In genomic region chr15:90647326-90647725, GRCh38 we compare ENCODE assay signal across 11 cellular contexts.
DNase-seq lines count a peak whose midpoint lies in the region; ATAC-seq, FAIRE-seq and TF ChIP-seq lines count a peak whose summit lies in the region.
"Had no signal": no experiment of that assay in that cellular context is flagged by ENCODE, and none has a peak within 500 bp of the region (broad histone marks: within the 10 kb centered on the region; RNA-seq: fewer than 3 reads in every experiment).

No MANE protein-coding gene starts in this region.

- no peak for TF ChIP-seq CTCF in HCT116 (IDR thresholded peaks at IDR 0.05 in 2 of 3, conservative IDR thresholded peaks at IDR 0.05 in 1 of 3; ENCODE audit: borderline replicate concordance in 1 of 3, insufficient read depth in 1 of 3, low read depth in 2 of 3, low read length in 2 of 3)
- no peak for TF ChIP-seq CTCF in VCaP (conservative IDR thresholded peaks at IDR 0.05)
- TF ChIP-seq CTCF in kidney (IDR thresholded peaks at IDR 0.05; ENCODE audit: borderline replicate concordance, extremely low read depth, insufficient read depth), result no peak

- BruUV-seq in HCT116 (replicated peaks; lab: Mats Ljungman, UMichigan), result no TSS peak

- no peaks in the 10 kb centered on the region for H3K9me3 ChIP-seq in HCT116 (ENCODE audit: control insufficient read depth in 1 of 2, insufficient read depth in 1 of 2, low read depth in 1 of 2, low read length in 2 of 2)
- H3K9me3 ChIP-seq in kidney (ENCODE audit: control insufficient read depth in 1 of 2, low read length in 2 of 2), result no peaks in the 10 kb centered on the region

- H3K27ac ChIP-seq in HCT116 (ENCODE audit: low read depth, low read length) (no peak overlapping the region), VCaP (peak overlapping the region; percentile 51; the same call in 1 of the 2 replicates), kidney (ENCODE audit: low read depth in 2 of 2, low read length in 2 of 2) (no peak overlapping the region)

- RAD21 ChIA-PET in HCT116 (lab: Charles Lee; ENCODE audit: low non-redundant PET in 1 of 2, low total read pairs in 2 of 2, uncharacterized antibody in 2 of 2, unreplicated experiment in 2 of 2), result interaction anchor here (0.7 to 1.1 kb wide), 3 partner anchors 239 to 327 kb away, joined by 4 to 8 read pairs (median 6); no protein-coding TSS in a partner anchor

- TF ChIP-seq POLR2A in HCT116 (IDR thresholded peaks at IDR 0.05; ENCODE audit: borderline replicate concordance, extremely low read depth, insufficient read depth, insufficient read length), result no peak

- no peak for ATAC-seq in activated CD8-positive, alpha-beta memory T cell treated with anti-CD3 and anti-CD28 coated beads, Interleukin-2, amount 10 ng/mL, durations not matched to agents 7 days and 5 days
- ATAC-seq in HCT116 (no peak), HG03135 (IDR thresholded peaks at IDR 0.05; ENCODE audit: unreplicated experiment) (no peak), HG03460 (IDR thresholded peaks at IDR 0.05; ENCODE audit: unreplicated experiment) (no peak)

- H2AFZ ChIP-seq in HCT116 (ENCODE audit: low read depth, low read length, poor library complexity, severe bottlenecking), result no peak overlapping the region

- no peak for FAIRE-seq in kidney (lab: Jason Lieb, UNC)
- FAIRE-seq: H1 had no signal

- H3K27me3 ChIP-seq in HCT116 (ENCODE audit: insufficient read depth, low read length), result no peaks in the 10 kb centered on the region

- H3K4me2 ChIP-seq in HCT116 (ENCODE audit: low read length), result peak overlapping the region; percentile 14; the same call in 1 of the 2 replicates

- intact Hi-C loops in HCT116 (cut with micrococcal nuclease) (loop anchor here (5.0 kb wide), 1 partner anchor 225 kb away; no protein-coding TSS in a partner anchor), kidney (cut with DNase I) (no loop called here)

- H3K9ac ChIP-seq in HCT116 (ENCODE audit: low read length), result no peak overlapping the region
- H3K9ac ChIP-seq in kidney (ENCODE audit: low read length in 2 of 2), result no peak overlapping the region

- CTCF ChIA-PET in activated CD8-positive, alpha-beta memory T cell treated with anti-CD3 and anti-CD28 coated beads, Interleukin-2, amount 10 ng/mL, durations not matched to agents 7 days and 5 days (lab: Charles Lee), result interaction anchor here (0.5 to 3.1 kb wide), 28 partner anchors 9 to 327 kb away, joined by 3 to 36 read pairs (median 5); partner anchors contain the start of genes BLM, FES, FURIN and HDDC3
- CTCF ChIA-PET in HCT116 (lab: Charles Lee), result interaction anchor here (0.6 to 2.0 kb wide), 13 partner anchors 8 to 354 kb away, joined by 3 to 26 read pairs (median 7); partner anchors contain the start of genes HDDC3 and UNC45A

- H3K79me2 ChIP-seq in HCT116 (ENCODE audit: insufficient read depth, low read length), result no peaks in the 10 kb centered on the region

- H3K4me3 ChIP-seq in HCT116 (replicated peaks in 1 of 2; ENCODE audit: low read depth in 1 of 2, low read length in 2 of 2) (no peak overlapping the region), kidney (ENCODE audit: low read length in 2 of 2) (no peak overlapping the region)

- POLR2A ChIA-PET in HCT116 (lab: Charles Lee), result interaction anchor here (1.0 kb wide), 1 partner anchor 285 kb away, joined by 3 read pairs; the partner anchor contains the start of gene HDDC3

- H3K36me3 Mint-ChIP-seq in activated CD8-positive, alpha-beta memory T cell treated with anti-CD3 and anti-CD28 coated beads, Interleukin-2, amount 10 ng/mL, durations not matched to agents 7 days and 5 days, result peaks cover 16% of the 10 kb centered on the region

- no peak overlapping the region for H3K4me3 Mint-ChIP-seq in activated CD8-positive, alpha-beta memory T cell treated with anti-CD3 and anti-CD28 coated beads, Interleukin-2, amount 10 ng/mL, durations not matched to agents 7 days and 5 days

- H3K9me3 Mint-ChIP-seq in activated CD8-positive, alpha-beta memory T cell treated with anti-CD3 and anti-CD28 coated beads, Interleukin-2, amount 10 ng/mL, durations not matched to agents 7 days and 5 days (ENCODE audit: low read depth), result no peaks in the 10 kb centered on the region
- H3K9me3 Mint-ChIP-seq: HFFc6 had no signal

- H3K36me3 ChIP-seq in HCT116 (ENCODE audit: control insufficient read depth in 1 of 2, insufficient read depth in 2 of 2, low read length in 2 of 2) (0 out of 4 replicates have a peak, but pooled peaks cover 0 to 6% of the 10 kb centered on the region in 2 experiments), kidney (ENCODE audit: control insufficient read depth in 1 of 2, insufficient read depth in 2 of 2, low read length in 2 of 2) (peaks cover 5 to 10% of the 10 kb centered on the region in 2 donors)

- no peaks in the 10 kb centered on the region for H3K27me3 Mint-ChIP-seq in activated CD8-positive, alpha-beta memory T cell treated with anti-CD3 and anti-CD28 coated beads, Interleukin-2, amount 10 ng/mL, durations not matched to agents 7 days and 5 days

- peak overlapping the region; percentile 65 for H3K27ac Mint-ChIP-seq in activated CD8-positive, alpha-beta memory T cell treated with anti-CD3 and anti-CD28 coated beads, Interleukin-2, amount 10 ng/mL, durations not matched to agents 7 days and 5 days

- no peaks in the 10 kb centered on the region for H3K9me2 ChIP-seq in HCT116 (ENCODE audit: insufficient read depth)

- no peak for TF ChIP-seq RAD21 in HCT116 (IDR thresholded peaks at IDR 0.05; ENCODE audit: low read depth)

- H3K4me1 ChIP-seq in HCT116 (ENCODE audit: control insufficient read depth in 1 of 2, insufficient read depth in 2 of 2, low read length in 2 of 2) (peaks cover 0 to 23% of the 10 kb centered on the region in 2 experiments; a peak in 3 of 4 replicates), kidney (ENCODE audit: control insufficient read depth in 1 of 2, insufficient read depth in 1 of 2, low read depth in 1 of 2, low read length in 2 of 2) (peaks cover 3 to 5% of the 10 kb centered on the region in 2 donors)

- peaks cover 35% of the 10 kb centered on the region for H3K4me1 Mint-ChIP-seq in activated CD8-positive, alpha-beta memory T cell treated with anti-CD3 and anti-CD28 coated beads, Interleukin-2, amount 10 ng/mL, durations not matched to agents 7 days and 5 days

- H4K20me1 ChIP-seq in HCT116 (ENCODE audit: insufficient read depth), result no peaks in the 10 kb centered on the region

- DNase-seq in activated CD8-positive, alpha-beta memory T cell treated with anti-CD3 and anti-CD28 coated beads, Interleukin-2, amount 10 ng/mL, durations not matched to agents 7 days and 5 days, result no peak
- DNase-seq in activated CD8-positive, alpha-beta memory T cell treated with anti-CD3 and anti-CD28 coated beads for 24 hours, result no peak
- DNase-seq in HCT116 (ENCODE audit: low read depth, low spot score) (no peak), kidney (peak; percentile 46), Kasumi-1 (lab: John Stamatoyannopoulos, UW) (no peak)
- DNase-seq: DMS79 had no signal

TF ChIP-seq in HCT116, 20 proteins besides CTCF, POLR2A, EP300 and RAD21 (continues in another document):
- no peak for TF ChIP-seq REST (IDR thresholded peaks at IDR 0.05; ENCODE audit: low read depth)
- TF ChIP-seq ELF1 (IDR thresholded peaks at IDR 0.05; ENCODE audit: borderline replicate concordance, low read depth), result no peak
- no peak for TF ChIP-seq EZH2phosphoT487 (IDR thresholded peaks at IDR 0.05; ENCODE audit: borderline replicate concordance)
- TF ChIP-seq MAX (IDR thresholded peaks at IDR 0.05), result no peak
- no peak for TF ChIP-seq POLR2AphosphoS5 (IDR thresholded peaks at IDR 0.05; ENCODE audit: low read depth, low read length)
- no peak for TF ChIP-seq ATF3 (IDR thresholded peaks at IDR 0.05)
- no peak for TF ChIP-seq EGR1 (IDR thresholded peaks at IDR 0.05; ENCODE audit: low read depth)
- TF ChIP-seq YY1 (IDR thresholded peaks at IDR 0.05; ENCODE audit: extremely low read depth, insufficient replicate concordance, low read depth, low read length), result no peak
